11 cellular contexts compared by ENCODE assay signal in the genomic region with DNA sequence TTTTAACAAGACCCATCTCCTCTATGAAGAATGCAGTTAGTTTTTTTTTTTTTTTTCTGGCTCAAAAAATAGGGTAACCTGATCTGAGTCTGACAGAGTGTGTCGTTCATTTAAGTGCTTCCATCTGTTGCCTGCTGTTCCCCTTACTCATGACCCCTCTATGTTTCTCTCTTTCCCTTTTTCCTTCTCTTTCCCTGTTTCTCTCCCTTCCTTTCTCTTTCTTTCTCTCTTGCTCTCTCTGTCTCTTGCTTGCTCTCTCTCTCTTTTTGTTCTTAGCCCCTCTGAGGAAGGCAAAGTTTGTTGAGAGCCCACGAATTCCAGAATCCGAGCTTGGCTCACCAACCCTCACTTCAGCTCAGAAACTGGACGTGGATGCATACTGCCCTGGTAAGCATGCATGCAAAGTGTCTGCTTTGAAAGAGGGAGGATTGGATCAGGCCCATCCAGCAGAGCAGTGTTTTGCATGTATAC.
DNase-seq lines count a peak whose midpoint lies in the region; ATAC-seq and TF ChIP-seq lines count a peak whose summit lies in the region.
"Had no signal": no experiment of that assay in that cellular context is flagged by ENCODE, and none has a peak within 500 bp of the region (broad histone marks: within the 10 kb centered on the region; RNA-seq: fewer than 3 reads in every experiment).

No MANE protein-coding gene starts in this region.

- peak; percentile 40 for DNase-seq in SK-N-SH
- peak; percentile 47 to 72 for DNase-seq in foreskin fibroblast
- no peak for DNase-seq in smooth muscle cell (lab: John Stamatoyannopoulos, UW; ENCODE audit: unreplicated experiment)
- no peak for DNase-seq in GM19240 (ENCODE audit: insufficient read length, low spot score)
- no peak for DNase-seq in erythroblast (lab: John Stamatoyannopoulos, UW)
- no peak for DNase-seq in activated naive CD4-positive, alpha-beta T cell treated with Interleukin-2 at 50 U/mL for 16 hours
- DNase-seq: activated gamma-delta T cell treated with Interleukin-2 at 50 U/mL for 16 hours had no signal

- H3K4me1 ChIP-seq in HUES6 (ENCODE audit: control insufficient read depth, insufficient read depth, low read length) (peaks cover 31% of the 10 kb centered on the region), SK-N-SH (ENCODE audit: control insufficient read depth in 1 of 2, insufficient read depth in 2 of 2, low read depth in 1 of 2, low read length in 1 of 2) (peaks cover 43 to 66% of the 10 kb centered on the region in 2 experiments), smooth muscle cell (ENCODE audit: low read depth) (peaks cover 35% of the 10 kb centered on the region)

- no peaks in the 10 kb centered on the region for H3K9me3 ChIP-seq in HUES6 (ENCODE audit: control insufficient read depth, insufficient read depth, low read depth, low read length)
- H3K9me3 ChIP-seq in SK-N-SH: no peaks in the 10 kb centered on the region
- no peaks in the 10 kb centered on the region for H3K9me3 ChIP-seq in smooth muscle cell (replicated peaks; ENCODE audit: low read depth)

- TF ChIP-seq CTCF in SK-N-SH (IDR thresholded peaks at IDR 0.05): no peak
- TF ChIP-seq CTCF in foreskin fibroblast (IDR thresholded peaks at IDR 0.05; ENCODE audit: low read depth, low read length): no peak
- TF ChIP-seq CTCF in smooth muscle cell (IDR thresholded peaks at IDR 0.05; ENCODE audit: borderline replicate concordance, insufficient read depth, poor library complexity, severe bottlenecking): no peak

- no peak for TF ChIP-seq POLR2A in erythroblast (IDR thresholded peaks at IDR 0.05; ENCODE audit: low read length)

- H3K4me3 ChIP-seq in HUES6 (ENCODE audit: low read depth, low read length): 0 out of 2 replicates have a peak overlapping the region, but pooled peaks have one; percentile 22
- H3K4me3 ChIP-seq in SK-N-SH (ENCODE audit: low read depth in 2 of 2, low read length in 1 of 2): peak overlapping the region; percentile 18 to 36; a peak in 3 of 4 replicates
- peak overlapping the region; percentile 13 to 46 for H3K4me3 ChIP-seq in foreskin fibroblast (ENCODE audit: low read depth in 1 of 2, low read length in 2 of 2)
- peak overlapping the region; percentile 26 for H3K4me3 ChIP-seq in smooth muscle cell

- TF ChIP-seq RAD21 in SK-N-SH (IDR thresholded peaks at IDR 0.05; ENCODE audit: low read length): no peak

- H3K36me3 ChIP-seq in HUES6 (ENCODE audit: control insufficient read depth, insufficient read depth, low read length) (no peaks in the 10 kb centered on the region), SK-N-SH (replicated peaks in 1 of 2; ENCODE audit: control insufficient read depth in 1 of 2, insufficient read depth in 2 of 2, low read length in 1 of 2) (peaks cover 10 to 13% of the 10 kb centered on the region in 2 experiments), smooth muscle cell (ENCODE audit: low read depth) (no peaks in the 10 kb centered on the region)

- ATAC-seq in GM19467 (IDR thresholded peaks at IDR 0.05; ENCODE audit: unreplicated experiment): no peak
- ATAC-seq: HCT116 had no signal

- H2AFZ ChIP-seq in SK-N-SH (ENCODE audit: low read depth) (no peak overlapping the region; the same call in 1 of the 2 replicates), smooth muscle cell (ENCODE audit: low read depth) (no peak overlapping the region)

- no peaks in the 10 kb centered on the region for H4K20me1 ChIP-seq in SK-N-SH (ENCODE audit: insufficient read depth)
- H4K20me1 ChIP-seq in smooth muscle cell (ENCODE audit: low read depth): peaks cover 68% of the 10 kb centered on the region

- peaks cover 23% of the 10 kb centered on the region for H3F3A ChIP-seq in SK-N-SH (replicated peaks; ENCODE audit: insufficient read depth)
- H3F3A ChIP-seq in smooth muscle cell (ENCODE audit: low read depth): no peaks in the 10 kb centered on the region

- peak in 1 of 2 experiments; percentile 20; a peak in 1 of 4 replicates for TF ChIP-seq EP300 in SK-N-SH (IDR thresholded peaks at IDR 0.05; ENCODE audit: borderline replicate concordance in 1 of 2, low read depth in 1 of 2, low read length in 1 of 2)

- POLR2A ChIA-PET in SK-N-SH (lab: Yijun Ruan, JAX): interaction anchor here (0.7 kb wide), 1 partner anchor 453 kb away, joined by 3 read pairs; no protein-coding TSS in a partner anchor

- CTCF ChIA-PET in SK-N-SH (lab: Yijun Ruan, JAX): interaction anchor here (0.9 to 2.1 kb wide), 7 partner anchors 12 to 256 kb away, joined by 3 to 10 read pairs (median 7); no protein-coding TSS in a partner anchor

- 22% methylated on average over 4 of the region's 4 CpGs for WGBS in SK-N-SH (ENCODE audit: low lambda C conversion rate)
- 46% methylated on average over 4 of the region's 4 CpGs for WGBS in smooth muscle cell (ENCODE audit: low lambda C conversion rate)

- no peaks in the 10 kb centered on the region for H3K9me2 ChIP-seq in SK-N-SH

- H3K4me2 ChIP-seq in SK-N-SH (peak overlapping the region; percentile 80), smooth muscle cell (peak overlapping the region; percentile 15)

- peaks cover 82% of the 10 kb centered on the region for H3K79me2 ChIP-seq in SK-N-SH (ENCODE audit: insufficient read depth)
- H3K79me2 ChIP-seq in smooth muscle cell (ENCODE audit: low read depth): peaks cover 29% of the 10 kb centered on the region

- H3K27me3 ChIP-seq in HUES6 (ENCODE audit: control insufficient read depth, insufficient read depth, low read length): no peaks in the 10 kb centered on the region
- H3K27me3 ChIP-seq in SK-N-SH (ENCODE audit: insufficient read depth): no peaks in the 10 kb centered on the region
- no peaks in the 10 kb centered on the region for H3K27me3 ChIP-seq in smooth muscle cell (ENCODE audit: low read depth)

- H3K27ac ChIP-seq in HUES6 (ENCODE audit: low read depth, low read length) (no peak overlapping the region), SK-N-SH (ENCODE audit: low read depth in 2 of 2, low read length in 1 of 2) (peak overlapping the region; percentile 95), smooth muscle cell (ENCODE audit: low read depth) (peak overlapping the region; percentile 42)
- H3K27ac ChIP-seq: VCaP had no signal

- H3K9ac ChIP-seq in HUES6 (ENCODE audit: low read length) (no peak overlapping the region), SK-N-SH (peak overlapping the region; percentile 57; the same call in 1 of the 2 replicates), smooth muscle cell (ENCODE audit: low read depth) (no peak overlapping the region)

TF ChIP-seq in SK-N-SH, 30 proteins besides CTCF, POLR2A, EP300 and RAD21 (continues in another document):
- TF ChIP-seq MXI1 (IDR thresholded peaks at IDR 0.05; ENCODE audit: low read depth, low read length) (peak; percentile 81), RFX5 (IDR thresholded peaks at IDR 0.05; ENCODE audit: low read length) (no peak), SIN3A (IDR thresholded peaks at IDR 0.05; ENCODE audit: borderline replicate concordance, low read depth, low read length) (peak; percentile 51; the same call in 1 of the 2 replicates), TCF12 (IDR thresholded peaks at IDR 0.05) (peak; percentile 96), SMC3 (IDR thresholded peaks at IDR 0.05; ENCODE audit: low read depth, low read length) (no peak), NFIC (IDR thresholded peaks at IDR 0.05; ENCODE audit: borderline replicate concordance) (peak; percentile 44; the same call in 1 of the 2 replicates), TEAD4 (IDR thresholded peaks at IDR 0.05; ENCODE audit: borderline replicate concordance, insufficient read depth) (no peak), RCOR1 (IDR thresholded peaks at IDR 0.05; ENCODE audit: low read length) (no peak), JUND (IDR thresholded peaks at IDR 0.05) (peak; percentile 27; the same call in 1 of the 2 replicates), NRF1 (IDR thresholded peaks at IDR 0.05; ENCODE audit: low read depth, low read length) (no peak), FOXM1 (IDR thresholded peaks at IDR 0.05; ENCODE audit: low read depth) (no peak), FOSL2 (IDR thresholded peaks at IDR 0.05; ENCODE audit: borderline replicate concordance, low read depth) (no peak), GATA2 (CRISPR knock-in tag; IDR thresholded peaks at IDR 0.05) (no peak)
- TF ChIP-seq, protein P1, sequence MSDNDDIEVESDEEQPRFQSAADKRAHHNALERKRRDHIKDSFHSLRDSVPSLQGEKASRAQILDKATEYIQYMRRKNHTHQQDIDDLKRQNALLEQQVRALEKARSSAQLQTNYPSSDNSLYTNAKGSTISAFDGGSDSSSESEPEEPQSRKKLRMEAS (IDR thresholded peaks at IDR 0.05; ENCODE audit: low read depth): no peak
- TF ChIP-seq, protein P2, sequence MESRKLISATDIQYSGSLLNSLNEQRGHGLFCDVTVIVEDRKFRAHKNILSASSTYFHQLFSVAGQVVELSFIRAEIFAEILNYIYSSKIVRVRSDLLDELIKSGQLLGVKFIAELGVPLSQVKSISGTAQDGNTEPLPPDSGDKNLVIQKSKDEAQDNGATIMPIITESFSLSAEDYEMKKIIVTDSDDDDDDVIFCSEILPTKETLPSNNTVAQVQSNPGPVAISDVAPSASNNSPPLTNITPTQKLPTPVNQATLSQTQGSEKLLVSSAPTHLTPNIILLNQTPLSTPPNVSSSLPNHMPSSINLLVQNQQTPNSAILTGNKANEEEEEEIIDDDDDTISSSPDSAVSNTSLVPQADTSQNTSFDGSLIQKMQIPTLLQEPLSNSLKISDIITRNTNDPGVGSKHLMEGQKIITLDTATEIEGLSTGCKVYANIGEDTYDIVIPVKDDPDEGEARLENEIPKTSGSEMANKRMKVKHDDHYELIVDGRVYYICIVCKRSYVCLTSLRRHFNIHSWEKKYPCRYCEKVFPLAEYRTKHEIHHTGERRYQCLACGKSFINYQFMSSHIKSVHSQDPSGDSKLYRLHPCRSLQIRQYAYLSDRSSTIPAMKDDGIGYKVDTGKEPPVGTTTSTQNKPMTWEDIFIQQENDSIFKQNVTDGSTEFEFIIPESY (IDR thresholded peaks at IDR 0.05; ENCODE audit: borderline replicate concordance, low read depth): no peak
- TF ChIP-seq, protein P3, sequence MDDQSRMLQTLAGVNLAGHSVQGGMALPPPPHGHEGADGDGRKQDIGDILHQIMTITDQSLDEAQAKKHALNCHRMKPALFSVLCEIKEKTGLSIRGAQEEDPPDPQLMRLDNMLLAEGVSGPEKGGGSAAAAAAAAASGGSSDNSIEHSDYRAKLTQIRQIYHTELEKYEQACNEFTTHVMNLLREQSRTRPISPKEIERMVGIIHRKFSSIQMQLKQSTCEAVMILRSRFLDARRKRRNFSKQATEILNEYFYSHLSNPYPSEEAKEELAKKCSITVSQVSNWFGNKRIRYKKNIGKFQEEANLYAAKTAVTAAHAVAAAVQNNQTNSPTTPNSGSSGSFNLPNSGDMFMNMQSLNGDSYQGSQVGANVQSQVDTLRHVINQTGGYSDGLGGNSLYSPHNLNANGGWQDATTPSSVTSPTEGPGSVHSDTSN (IDR thresholded peaks at IDR 0.05): peak; percentile 49; the same call in 1 of the 2 replicates

Comparison
In these comparisons a context has a peak if more than half of its experiments do, and no peak if none do; other contexts are left out.
1. DNase-seq: peak in SK-N-SH (single experiment) and foreskin fibroblast (2 of 2); none in smooth muscle cell (single experiment), GM19240 (single experiment), erythroblast (0 of 2) and activated naive CD4-positive, alpha-beta T cell treated with Interleukin-2 at 50 U/mL for 16 hours (single experiment).
2. Peak in every context shown above with its lines, with median percentiles within 50 percentile points of each other: H3K4me3 ChIP-seq.